Comparison of ENCODE assay signal across 1 cellular context in genomic region chr1:27402349-27402754, GRCh38.
TF ChIP-seq lines count a peak whose summit lies in the region.

No MANE protein-coding gene starts in this region.

TF ChIP-seq in HepG2, 621 proteins besides CTCF, POLR2A, EP300 and RAD21 (continued from another document):
- TF ChIP-seq ZNF276 (CRISPR knock-in tag; IDR thresholded peaks at IDR 0.05; ENCODE audit: low read depth) (no peak), ZNF562 (CRISPR knock-in tag; IDR thresholded peaks at IDR 0.05; ENCODE audit: borderline replicate concordance) (no peak), KDM1A (CRISPR knock-in tag; IDR thresholded peaks at IDR 0.05) (no peak), ZBTB34 (CRISPR knock-in tag; IDR thresholded peaks at IDR 0.05) (0 out of 2 replicates have a peak, but pooled peaks have one; percentile 21), KDM5A (IDR thresholded peaks at IDR 0.05; ENCODE audit: borderline replicate concordance, low read length) (no peak), PREB (CRISPR knock-in tag; IDR thresholded peaks at IDR 0.05) (no peak), AKAP8 (CRISPR knock-in tag; IDR thresholded peaks at IDR 0.05) (peak; percentile 60; the same call in 1 of the 2 replicates), E2F5 (CRISPR knock-in tag; conservative IDR thresholded peaks at IDR 0.05) (no peak), GFI1 (CRISPR knock-in tag; IDR thresholded peaks at IDR 0.05; ENCODE audit: borderline replicate concordance) (no peak), ZBTB49 (CRISPR knock-in tag; IDR thresholded peaks at IDR 0.05; ENCODE audit: borderline replicate concordance) (no peak), ZSCAN30 (CRISPR knock-in tag; IDR thresholded peaks at IDR 0.05) (no peak)
